Comparison of ENCODE assay signal across 30 cellular contexts in genomic region chrX:140342410-140342809, GRCh38.
"Had no signal": no experiment of that assay in that cellular context is flagged by ENCODE, and none has a peak within 500 bp of the region (broad histone marks: within the 10 kb centered on the region; RNA-seq: fewer than 3 reads in every experiment).

No MANE protein-coding gene starts in this region.

- DNase-seq: activated CD4-positive, alpha-beta memory T cell treated with anti-CD3 and anti-CD28 coated beads, Interleukin-2, amount 10 ng/mL, durations not matched to agents 7 days and 5 days; activated CD4-positive, alpha-beta T cell treated with anti-CD3 and anti-CD28 coated beads for 1 hour; activated CD4-positive, alpha-beta T cell treated with anti-CD3 and anti-CD28 coated beads for 4 hours; activated CD4-positive, alpha-beta T cell treated with anti-CD3 and anti-CD28 coated beads, Interleukin-2, amount 10 ng/mL, durations not matched to agents 7 days and 5 days; activated CD4-positive, alpha-beta T cell treated with anti-CD3 and anti-CD28 coated beads, Interleukin-2, amount 50 U/mL, for 4 hours; activated CD8-positive, alpha-beta memory T cell treated with anti-CD3 and anti-CD28 coated beads, Interleukin-2, amount 50 U/mL, for 48 hours; activated effector memory CD4-positive, alpha-beta T cell treated with Interleukin-2 at 50 U/mL for 16 hours; activated gamma-delta T cell treated with Interleukin-2 at 50 U/mL for 16 hours; activated naive CD4-positive, alpha-beta T cell treated with anti-CD3 and anti-CD28 coated beads for 36 hours; activated naive CD8-positive, alpha-beta T cell treated with anti-CD3 and anti-CD28 coated beads for 36 hours; activated naive CD8-positive, alpha-beta T cell treated with anti-CD3 and anti-CD28 coated beads, Interleukin-2, amount 50 U/mL, for 24 hours; activated T-cell treated with anti-CD3 and anti-CD28 coated beads for 4 hours; activated T-cell treated with anti-CD3 and anti-CD28 coated beads, Interleukin-2, amount 50 U/mL, for 24 hours; adrenal gland; amygdala; aorta; central memory CD4-positive, alpha-beta T cell; cerebellar nuclear complex; colonic mucosa; effector CD8-positive, alpha-beta T cell; foreskin fibroblast; head of caudate nucleus; T-helper 2 cell had no signal

- H3K27ac Mint-ChIP-seq: activated CD4-positive, alpha-beta memory T cell treated with anti-CD3 and anti-CD28 coated beads, Interleukin-2, amount 10 ng/mL, durations not matched to agents 7 days and 5 days; activated CD4-positive, alpha-beta T cell treated with anti-CD3 and anti-CD28 coated beads, Interleukin-2, amount 10 ng/mL, durations not matched to agents 7 days and 5 days; activated naive CD4-positive, alpha-beta T cell treated with anti-CD3 and anti-CD28 coated beads for 36 hours; activated naive CD4-positive, alpha-beta T cell treated with anti-CD3 and anti-CD28 coated beads, Interleukin-2, amount 50 U/mL, for 24 hours; activated naive CD8-positive, alpha-beta T cell treated with anti-CD3 and anti-CD28 coated beads for 36 hours; activated naive CD8-positive, alpha-beta T cell treated with anti-CD3 and anti-CD28 coated beads, Interleukin-2, amount 50 U/mL, for 24 hours; activated T-cell treated with anti-CD3 and anti-CD28 coated beads, Interleukin-2, amount 50 U/mL, for 24 hours; activated T-helper 17 cell treated with anti-CD3 and anti-CD28 coated beads, Interleukin-2, amount 50 U/mL, for 72 hours; brain had no signal

- H3K27me3 ChIP-seq: adrenal gland, cardiac muscle cell, colonic mucosa had no signal

- H3K4me1 Mint-ChIP-seq: activated CD4-positive, alpha-beta memory T cell treated with anti-CD3 and anti-CD28 coated beads, Interleukin-2, amount 10 ng/mL, durations not matched to agents 7 days and 5 days; activated CD4-positive, alpha-beta T cell treated with anti-CD3 and anti-CD28 coated beads, Interleukin-2, amount 10 ng/mL, durations not matched to agents 7 days and 5 days; activated naive CD4-positive, alpha-beta T cell treated with anti-CD3 and anti-CD28 coated beads, Interleukin-2, amount 50 U/mL, for 24 hours; activated naive CD8-positive, alpha-beta T cell treated with anti-CD3 and anti-CD28 coated beads for 36 hours; activated naive CD8-positive, alpha-beta T cell treated with anti-CD3 and anti-CD28 coated beads, Interleukin-2, amount 50 U/mL, for 24 hours; activated T-helper 17 cell treated with anti-CD3 and anti-CD28 coated beads, Interleukin-2, amount 50 U/mL, for 72 hours had no signal

- H3K36me3 ChIP-seq: adrenal gland, breast epithelium, cardiac muscle cell, colonic mucosa had no signal

- FAIRE-seq: frontal cortex had no signal

- H3K4me1 ChIP-seq: adrenal gland, breast epithelium, colonic mucosa had no signal

- H3K27ac ChIP-seq: adrenal gland, breast epithelium, cardiac muscle cell, colonic mucosa had no signal

- H3K27me3 Mint-ChIP-seq: activated CD4-positive, alpha-beta memory T cell treated with anti-CD3 and anti-CD28 coated beads, Interleukin-2, amount 10 ng/mL, durations not matched to agents 7 days and 5 days; activated CD4-positive, alpha-beta T cell treated with anti-CD3 and anti-CD28 coated beads, Interleukin-2, amount 10 ng/mL, durations not matched to agents 7 days and 5 days; activated naive CD4-positive, alpha-beta T cell treated with anti-CD3 and anti-CD28 coated beads, Interleukin-2, amount 50 U/mL, for 24 hours; activated naive CD8-positive, alpha-beta T cell treated with anti-CD3 and anti-CD28 coated beads for 36 hours; activated naive CD8-positive, alpha-beta T cell treated with anti-CD3 and anti-CD28 coated beads, Interleukin-2, amount 50 U/mL, for 24 hours; activated T-helper 17 cell treated with anti-CD3 and anti-CD28 coated beads, Interleukin-2, amount 50 U/mL, for 72 hours; brain had no signal

- H3K9me3 Mint-ChIP-seq: activated CD4-positive, alpha-beta memory T cell treated with anti-CD3 and anti-CD28 coated beads, Interleukin-2, amount 10 ng/mL, durations not matched to agents 7 days and 5 days; activated CD4-positive, alpha-beta T cell treated with anti-CD3 and anti-CD28 coated beads, Interleukin-2, amount 10 ng/mL, durations not matched to agents 7 days and 5 days; activated naive CD4-positive, alpha-beta T cell treated with anti-CD3 and anti-CD28 coated beads, Interleukin-2, amount 50 U/mL, for 24 hours; activated naive CD8-positive, alpha-beta T cell treated with anti-CD3 and anti-CD28 coated beads for 36 hours; activated naive CD8-positive, alpha-beta T cell treated with anti-CD3 and anti-CD28 coated beads, Interleukin-2, amount 50 U/mL, for 24 hours; activated T-cell treated with anti-CD3 and anti-CD28 coated beads, Interleukin-2, amount 50 U/mL, for 24 hours; activated T-helper 17 cell treated with anti-CD3 and anti-CD28 coated beads, Interleukin-2, amount 50 U/mL, for 72 hours; brain had no signal

- H3K4me3 ChIP-seq: adrenal gland, breast epithelium, cardiac muscle cell, colonic mucosa had no signal

- H3K4me3 Mint-ChIP-seq: activated CD4-positive, alpha-beta memory T cell treated with anti-CD3 and anti-CD28 coated beads, Interleukin-2, amount 10 ng/mL, durations not matched to agents 7 days and 5 days; activated CD4-positive, alpha-beta T cell treated with anti-CD3 and anti-CD28 coated beads, Interleukin-2, amount 10 ng/mL, durations not matched to agents 7 days and 5 days; activated naive CD4-positive, alpha-beta T cell treated with anti-CD3 and anti-CD28 coated beads for 36 hours; activated naive CD4-positive, alpha-beta T cell treated with anti-CD3 and anti-CD28 coated beads, Interleukin-2, amount 50 U/mL, for 24 hours; activated naive CD8-positive, alpha-beta T cell treated with anti-CD3 and anti-CD28 coated beads for 36 hours; activated naive CD8-positive, alpha-beta T cell treated with anti-CD3 and anti-CD28 coated beads, Interleukin-2, amount 50 U/mL, for 24 hours; activated T-cell treated with anti-CD3 and anti-CD28 coated beads, Interleukin-2, amount 50 U/mL, for 24 hours; activated T-helper 17 cell treated with anti-CD3 and anti-CD28 coated beads, Interleukin-2, amount 50 U/mL, for 72 hours; brain had no signal

- H3K36me3 Mint-ChIP-seq: activated naive CD4-positive, alpha-beta T cell treated with anti-CD3 and anti-CD28 coated beads, Interleukin-2, amount 50 U/mL, for 24 hours; activated naive CD8-positive, alpha-beta T cell treated with anti-CD3 and anti-CD28 coated beads for 36 hours; brain had no signal

- ATAC-seq: activated naive CD8-positive, alpha-beta T cell treated with anti-CD3 and anti-CD28 coated beads, Interleukin-2, amount 50 U/mL, for 24 hours; activated T-helper 17 cell treated with anti-CD3 and anti-CD28 coated beads, Interleukin-2, amount 50 U/mL, for 72 hours; esophagus mucosa had no signal

- H3K9me3 ChIP-seq: adrenal gland, breast epithelium, colonic mucosa had no signal
